17 cellular contexts compared by ENCODE assay signal in genomic region chr6:149467265-149467664, GRCh38. TPM values are rescaled to one million over a fixed set of nuclear protein-coding genes. Genes with fewer than 3 reads are reported as not detected.
DNase-seq lines count a peak whose midpoint lies in the region; ATAC-seq and TF ChIP-seq lines count a peak whose summit lies in the region.
"Had no signal": no experiment of that assay in that cellular context is flagged by ENCODE, and none has a peak within 500 bp of the region (broad histone marks: within the 10 kb centered on the region; RNA-seq: fewer than 3 reads in every experiment).

No MANE protein-coding gene starts in this region.

- H3K27ac Mint-ChIP-seq in stimulated activated naive CD8-positive, alpha-beta T cell treated with anti-CD3 and anti-CD28 coated beads, Interleukin-15, Interleukin-2, amounts not matched to agents 100 ng/mL and 50 ng/mL, for 24 hours = peak overlapping the region; percentile 16
- peak overlapping the region in 1 of 2 donors; percentile 67 for H3K27ac Mint-ChIP-seq in stimulated activated naive CD8-positive, alpha-beta T cell treated with anti-CD3 and anti-CD28 coated beads, Interleukin-15, amount 100 ng/mL, for 72 hours

- no peaks in the 10 kb centered on the region for H3F3A ChIP-seq in OCI-LY1 (ENCODE audit: insufficient read depth, low read length)

- ATAC-seq in stimulated activated naive CD8-positive, alpha-beta T cell treated with anti-CD3 and anti-CD28 coated beads, Interleukin-15, amount 100 ng/mL, for 72 hours = no peak
- ATAC-seq in left colon = peak; percentile 24
- ATAC-seq: A549 had no signal

- peak overlapping the region; percentile 40 for H3K4me3 ChIP-seq in OCI-LY1 (ENCODE audit: low read depth, low read length, poor library complexity, severe bottlenecking)
- H3K4me3 ChIP-seq: A549, GM23248, SJSA1 had no signal

- H3K4me3 Mint-ChIP-seq in stimulated activated naive CD8-positive, alpha-beta T cell treated with anti-CD3 and anti-CD28 coated beads, Interleukin-15, Interleukin-2, amounts not matched to agents 100 ng/mL and 50 ng/mL, for 24 hours = no peak overlapping the region
- H3K4me3 Mint-ChIP-seq in stimulated activated naive CD8-positive, alpha-beta T cell treated with anti-CD3 and anti-CD28 coated beads, Interleukin-15, amount 100 ng/mL, for 72 hours = no peak overlapping the region
- H3K4me3 Mint-ChIP-seq: CD14-positive monocyte had no signal

- peaks cover 37% of the 10 kb centered on the region; the same call in 1 of the 2 replicates for H3K36me3 ChIP-seq in OCI-LY1 (ENCODE audit: insufficient read depth, low read length)
- H3K36me3 ChIP-seq: SJSA1 had no signal

- no peaks in the 10 kb centered on the region for H4K20me1 ChIP-seq in OCI-LY1 (ENCODE audit: insufficient read depth, low read length)

- no peak overlapping the region for H2AFZ ChIP-seq in OCI-LY1 (ENCODE audit: low read length)
- H2AFZ ChIP-seq: GM23248 had no signal

- peaks cover 74% of the 10 kb centered on the region for H3K4me1 Mint-ChIP-seq in stimulated activated naive CD8-positive, alpha-beta T cell treated with anti-CD3 and anti-CD28 coated beads, Interleukin-15, Interleukin-2, amounts not matched to agents 100 ng/mL and 50 ng/mL, for 24 hours (ENCODE audit: low read depth)
- H3K4me1 Mint-ChIP-seq in stimulated activated naive CD8-positive, alpha-beta T cell treated with anti-CD3 and anti-CD28 coated beads, Interleukin-15, amount 100 ng/mL, for 72 hours = peaks cover 66% of the 10 kb centered on the region

- H3K9me3 Mint-ChIP-seq in stimulated activated naive CD8-positive, alpha-beta T cell treated with anti-CD3 and anti-CD28 coated beads, Interleukin-15, Interleukin-2, amounts not matched to agents 100 ng/mL and 50 ng/mL, for 24 hours = no peaks in the 10 kb centered on the region
- H3K9me3 Mint-ChIP-seq in stimulated activated naive CD8-positive, alpha-beta T cell treated with anti-CD3 and anti-CD28 coated beads, Interleukin-15, amount 100 ng/mL, for 72 hours = no peaks in the 10 kb centered on the region

- H3K4me2 ChIP-seq in OCI-LY1 (ENCODE audit: low read length) = peak overlapping the region; percentile 63
- H3K4me2 ChIP-seq: A549 had no signal

- peak overlapping the region; percentile 99 for H3K27ac ChIP-seq in OCI-LY1 (ENCODE audit: low read depth, low read length, poor library complexity, severe bottlenecking)
- H3K27ac ChIP-seq: A549, GM23248, SJSA1 had no signal

- H3K4me1 ChIP-seq in OCI-LY1 (ENCODE audit: insufficient read depth, low read length, severe bottlenecking) = peaks cover 76% of the 10 kb centered on the region
- H3K4me1 ChIP-seq: A549, SJSA1 had no signal

- intact Hi-C loops in left colon (cut with DNase I, micrococcal nuclease) = no loop called here

- no peaks in the 10 kb centered on the region for H3K27me3 Mint-ChIP-seq in stimulated activated naive CD8-positive, alpha-beta T cell treated with anti-CD3 and anti-CD28 coated beads, Interleukin-15, Interleukin-2, amounts not matched to agents 100 ng/mL and 50 ng/mL, for 24 hours
- no peaks in the 10 kb centered on the region for H3K27me3 Mint-ChIP-seq in stimulated activated naive CD8-positive, alpha-beta T cell treated with anti-CD3 and anti-CD28 coated beads, Interleukin-15, amount 100 ng/mL, for 72 hours

- no peaks in the 10 kb centered on the region for H3K79me2 ChIP-seq in OCI-LY1 (ENCODE audit: insufficient read depth, low read length)

- DNase-seq in stimulated activated naive CD8-positive, alpha-beta T cell treated with anti-CD3 and anti-CD28 coated beads, Interleukin-15, amount 100 ng/mL, for 72 hours = no peak
- DNase-seq in left colon (no peak), NCI-H1436 treated with DMSO at 0.1 percent for 48 hours (lab: John Stamatoyannopoulos, UW) (no peak), NCI-H446 (lab: John Stamatoyannopoulos, UW) (no peak), HuH-7.5 (ENCODE audit: low spot score) (no peak)
- DNase-seq: GM23248, HCEC 1CT, NCI-H1930, NCI-H2171, NCI-H446 treated with DMSO at 0.1 percent for 48 hours, NCI-H748 treated with DMSO at 0.1 percent for 48 hours had no signal

- no peaks in the 10 kb centered on the region for H3K9me2 ChIP-seq in OCI-LY1 (ENCODE audit: low read depth, low read length)

- no peak for TF ChIP-seq CTCF in OCI-LY1 (IDR thresholded peaks at IDR 0.05; ENCODE audit: low read length)

- H3K9ac ChIP-seq in OCI-LY1 (ENCODE audit: low read length) = peak overlapping the region; percentile 67
- H3K9ac ChIP-seq: GM23248 had no signal

- no peaks in the 10 kb centered on the region for H3K9me3 ChIP-seq in OCI-LY1 (ENCODE audit: low read length)
- H3K9me3 ChIP-seq: A549, SJSA1 had no signal

- peaks cover 30% of the 10 kb centered on the region for H3K36me3 Mint-ChIP-seq in stimulated activated naive CD8-positive, alpha-beta T cell treated with anti-CD3 and anti-CD28 coated beads, Interleukin-15, Interleukin-2, amounts not matched to agents 100 ng/mL and 50 ng/mL, for 24 hours (ENCODE audit: low read depth)

- no peaks in the 10 kb centered on the region for H3K27me3 ChIP-seq in OCI-LY1 (ENCODE audit: insufficient read depth, low read length)
- H3K27me3 ChIP-seq: SJSA1 had no signal

RNA-seq across cellular contexts. Expression of gene ZC3H12D, which starts 17.5 kb away (rescaled TPM):
- 1 to 10 TPM; 4.3 to 8.7 TPM for total RNA-seq in left colon
- total RNA-seq: HT-29, SJSA1 had no signal
